1 cellular context compared by ENCODE assay signal in the genomic region with DNA sequence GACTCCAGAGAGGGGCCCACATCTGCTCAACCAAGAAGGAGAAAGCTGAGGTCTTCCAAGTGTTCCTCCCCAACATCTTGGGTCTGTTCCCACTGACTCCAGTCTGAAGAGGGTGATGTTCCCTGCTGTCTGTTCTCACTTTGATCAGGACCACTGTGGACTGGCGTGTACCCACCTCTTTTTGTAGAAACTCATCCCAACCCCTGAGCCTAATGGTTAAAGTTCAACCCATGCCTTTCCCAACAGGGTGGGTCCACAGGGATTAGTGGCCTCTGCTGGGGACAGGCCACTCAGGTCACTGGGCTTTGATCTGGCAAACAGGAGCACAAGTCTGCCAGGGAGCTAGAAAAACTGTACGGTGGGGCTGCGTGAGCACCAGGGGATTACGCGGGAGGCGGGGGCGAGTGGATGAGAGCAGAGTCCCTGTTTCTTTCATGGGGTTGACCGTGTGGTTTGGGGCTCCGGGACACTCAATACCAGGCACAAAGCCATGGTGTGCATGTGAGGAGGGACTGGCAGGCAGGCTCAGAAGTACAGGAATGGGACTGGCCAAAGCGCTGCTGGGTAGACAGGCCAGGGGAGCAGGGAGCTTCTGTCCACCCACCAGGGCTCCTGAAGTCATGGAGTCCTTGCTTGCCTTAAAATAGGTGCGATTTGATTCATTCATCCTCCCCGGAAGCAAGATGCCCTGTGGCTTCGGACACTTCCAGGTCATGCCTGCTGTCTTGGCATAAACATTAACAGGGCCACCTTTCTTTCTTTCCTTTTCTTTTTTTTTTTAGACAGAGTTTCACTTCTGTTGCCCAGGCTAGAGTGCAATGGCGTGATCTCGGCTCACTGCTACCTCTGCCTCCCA.
TF ChIP-seq lines count a peak whose summit lies in the region.

Gene CA5A (minus strand): TSS at position 155 of the 856 bp plus-strand sequence. CDS start 79 bp downstream, at position 76.

TF ChIP-seq in HepG2, 621 proteins besides CTCF, POLR2A, EP300 and RAD21 (continued from another document):
- TF ChIP-seq, protein P1, sequence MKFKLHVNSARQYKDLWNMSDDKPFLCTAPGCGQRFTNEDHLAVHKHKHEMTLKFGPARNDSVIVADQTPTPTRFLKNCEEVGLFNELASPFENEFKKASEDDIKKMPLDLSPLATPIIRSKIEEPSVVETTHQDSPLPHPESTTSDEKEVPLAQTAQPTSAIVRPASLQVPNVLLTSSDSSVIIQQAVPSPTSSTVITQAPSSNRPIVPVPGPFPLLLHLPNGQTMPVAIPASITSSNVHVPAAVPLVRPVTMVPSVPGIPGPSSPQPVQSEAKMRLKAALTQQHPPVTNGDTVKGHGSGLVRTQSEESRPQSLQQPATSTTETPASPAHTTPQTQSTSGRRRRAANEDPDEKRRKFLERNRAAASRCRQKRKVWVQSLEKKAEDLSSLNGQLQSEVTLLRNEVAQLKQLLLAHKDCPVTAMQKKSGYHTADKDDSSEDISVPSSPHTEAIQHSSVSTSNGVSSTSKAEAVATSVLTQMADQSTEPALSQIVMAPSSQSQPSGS (CRISPR knock-in tag; IDR thresholded peaks at IDR 0.05): peak; percentile 88
- TF ChIP-seq ZFX (CRISPR knock-in tag; IDR thresholded peaks at IDR 0.05; ENCODE audit: low read depth) (peak; percentile 82), ZNF619 (CRISPR knock-in tag; IDR thresholded peaks at IDR 0.05) (peak; percentile 83; the same call in 1 of the 2 replicates), WIZ (CRISPR knock-in tag; IDR thresholded peaks at IDR 0.05) (no peak)
